Comparison of ENCODE assay signal across 21 cellular contexts in genomic region chr9:89505048-89505447, GRCh38. TPM values are rescaled to one million over a fixed set of nuclear protein-coding genes. Genes with fewer than 3 reads are reported as not detected.
DNase-seq lines count a peak whose midpoint lies in the region; ATAC-seq and TF ChIP-seq lines count a peak whose summit lies in the region.
"Had no signal": no experiment of that assay in that cellular context is flagged by ENCODE, and none has a peak within 500 bp of the region (broad histone marks: within the 10 kb centered on the region; RNA-seq: fewer than 3 reads in every experiment).

No MANE protein-coding gene starts in this region.

- peaks cover 38 to 88% (median 61%) of the 10 kb centered on the region in 4 donors for H3K4me1 Mint-ChIP-seq in CD4-positive, CD25-positive, alpha-beta regulatory T cell
- H3K4me1 Mint-ChIP-seq in activated B cell treated with CpG ODN at 0.5 μM for 24 hours (peaks cover 68% of the 10 kb centered on the region), naive B cell (peaks cover 61 to 95% (median 84%) of the 10 kb centered on the region in 3 donors)

- H3K9me3 Mint-ChIP-seq in CD4-positive, CD25-positive, alpha-beta regulatory T cell, result peaks cover 0 to 2% (median 0%) of the 10 kb centered on the region in 7 donors
- no peaks in the 10 kb centered on the region for H3K9me3 Mint-ChIP-seq in activated B cell treated with CpG ODN at 0.5 μM for 24 hours
- no peaks in the 10 kb centered on the region for H3K9me3 Mint-ChIP-seq in naive B cell
- H3K9me3 Mint-ChIP-seq: CD4-positive, alpha-beta memory T cell had no signal

- no peak overlapping the region for H3K4me3 ChIP-seq in CD4-positive, CD25-positive, alpha-beta regulatory T cell (ENCODE audit: low read depth, low read length)
- no peak overlapping the region for H3K4me3 ChIP-seq in H7 (ENCODE audit: insufficient read depth, low read depth, low read length)
- H3K4me3 ChIP-seq: BLaER1 treated with 17β-estradiol and CSF1 and Interleukin-3, amounts not matched to agents 10 nM and 100 nM; SJCRH30 had no signal

- peak overlapping the region in 2 of 3 donors; percentile 32 to 73 for H3K27ac Mint-ChIP-seq in CD4-positive, CD25-positive, alpha-beta regulatory T cell
- H3K27ac Mint-ChIP-seq in activated B cell treated with CpG ODN at 0.5 μM for 24 hours (peak overlapping the region; percentile 50), naive B cell (peak overlapping the region in 4 of 6 donors; percentile 83 to 94 (median 92))

- no peak overlapping the region for H3K4me3 Mint-ChIP-seq in CD4-positive, CD25-positive, alpha-beta regulatory T cell
- H3K4me3 Mint-ChIP-seq in activated B cell treated with CpG ODN at 0.5 μM for 24 hours (no peak overlapping the region), naive B cell (peak overlapping the region in 1 of 8 donors; percentile 21)

- intact Hi-C loops in activated B cell treated with CpG ODN at 0.5 μM for 24 hours (cut with micrococcal nuclease), result no loop called here

- no peaks in the 10 kb centered on the region for H3K36me3 Mint-ChIP-seq in CD4-positive, CD25-positive, alpha-beta regulatory T cell
- H3K36me3 Mint-ChIP-seq in activated B cell treated with CpG ODN at 0.5 μM for 24 hours (ENCODE audit: low read depth) (no peaks in the 10 kb centered on the region), naive B cell (no peaks in the 10 kb centered on the region)
- H3K36me3 Mint-ChIP-seq: CD4-positive, alpha-beta memory T cell had no signal

- no peak for TF ChIP-seq CTCF in activated B cell treated with CpG ODN at 0.5 μM for 24 hours (IDR thresholded peaks at IDR 0.05)

- H3K4me1 ChIP-seq in CD4-positive, CD25-positive, alpha-beta regulatory T cell (ENCODE audit: control insufficient read depth, insufficient read depth, low read length, poor library complexity, severe bottlenecking), result peaks cover 59% of the 10 kb centered on the region
- H3K4me1 ChIP-seq: SJCRH30 had no signal

- ATAC-seq in CD4-positive, CD25-positive, alpha-beta regulatory T cell (ENCODE audit: low read depth in 2 of 2), result no peak
- ATAC-seq in activated B cell treated with CpG ODN at 0.5 μM for 24 hours (ENCODE audit: low read depth) (no peak), naive B cell (ENCODE audit: low read depth in 2 of 2) (no peak)
- ATAC-seq: PC-3, SK-N-SH treated with all-trans-retinoic acid at 6 μM for 48 hours had no signal

- no peaks in the 10 kb centered on the region for H3K9me3 ChIP-seq in CD4-positive, CD25-positive, alpha-beta regulatory T cell (ENCODE audit: control insufficient read depth in 2 of 2, low read length in 2 of 2)
- H3K9me3 ChIP-seq: BLaER1 treated with 17β-estradiol and CSF1 and Interleukin-3, amounts not matched to agents 10 nM and 100 nM; SJCRH30 had no signal

- POLR2A ChIA-PET in activated B cell treated with CpG ODN at 0.5 μM for 24 hours (lab: Charles Lee), result no interaction called here

- no peaks in the 10 kb centered on the region for H3K27me3 Mint-ChIP-seq in CD4-positive, CD25-positive, alpha-beta regulatory T cell
- H3K27me3 Mint-ChIP-seq in activated B cell treated with CpG ODN at 0.5 μM for 24 hours, result no peaks in the 10 kb centered on the region
- H3K27me3 Mint-ChIP-seq in naive B cell, result no peaks in the 10 kb centered on the region
- H3K27me3 Mint-ChIP-seq: CD4-positive, alpha-beta memory T cell had no signal

- no peak for DNase-seq in CD4-positive, CD25-positive, alpha-beta regulatory T cell
- DNase-seq in H7 (peak; percentile 58), activated B cell treated with CpG ODN at 0.5 μM for 24 hours (no peak), naive B cell (no peak), G401 (ENCODE audit: low spot score) (no peak), dermis blood vessel endothelial cell (no peak), NCI-H1436 treated with DMSO at 0.1 percent for 48 hours (lab: John Stamatoyannopoulos, UW) (no peak), cerebellum (ENCODE audit: low spot score) (no peak)
- DNase-seq: CD4-positive, alpha-beta memory T cell; DMS79; HCEC 1CT; KBM-7; MM.1S; NCI-H1694; NCI-H2227 treated with DMSO at 0.1 percent for 48 hours; NCI-H510A; NK-92 treated with Interleukin-12 subunit alpha and Interleukin-12 subunit beta, amount 100 ng/mL, for 24 hours; PC-3; SJCRH30 had no signal

- no peaks in the 10 kb centered on the region for H3K36me3 ChIP-seq in CD4-positive, CD25-positive, alpha-beta regulatory T cell (ENCODE audit: control insufficient read depth, insufficient read depth, low read length)
- no peaks in the 10 kb centered on the region for H3K36me3 ChIP-seq in H7 (replicated peaks; ENCODE audit: control insufficient read depth, insufficient read depth, low read length)
- H3K36me3 ChIP-seq: BLaER1 treated with 17β-estradiol and CSF1 and Interleukin-3, amounts not matched to agents 10 nM and 100 nM; SJCRH30 had no signal

- CTCF ChIA-PET in activated B cell treated with CpG ODN at 0.5 μM for 24 hours (lab: Charles Lee), result interaction anchor here (0.8 kb wide), 1 partner anchor 44 kb away, joined by 3 read pairs; no protein-coding TSS in a partner anchor

- H3K27ac ChIP-seq in CD4-positive, CD25-positive, alpha-beta regulatory T cell (ENCODE audit: insufficient read depth, low read length, poor library complexity, severe bottlenecking), result no peak overlapping the region
- H3K27ac ChIP-seq: BLaER1 treated with 17β-estradiol and CSF1 and Interleukin-3, amounts not matched to agents 10 nM and 100 nM; SJCRH30 had no signal

- no peaks in the 10 kb centered on the region for H3K27me3 ChIP-seq in CD4-positive, CD25-positive, alpha-beta regulatory T cell (ENCODE audit: control insufficient read depth, insufficient read depth, low read length)
- H3K27me3 ChIP-seq in H7 (ENCODE audit: control insufficient read depth, insufficient read depth, low read length), result no peaks in the 10 kb centered on the region
- H3K27me3 ChIP-seq: BLaER1 treated with 17β-estradiol and CSF1 and Interleukin-3, amounts not matched to agents 10 nM and 100 nM had no signal

- in situ Hi-C loops in G401 (cut with HindIII; ENCODE audit: low sequenced_read_pairs), result no loop called here

RNA-seq across cellular contexts. Expression of gene SEMA4D, which starts 7.1 kb away (rescaled TPM):
- total RNA-seq in CD4-positive, CD25-positive, alpha-beta regulatory T cell, result 480 TPM
- polyA plus RNA-seq in CD4-positive, CD25-positive, alpha-beta regulatory T cell, result 100 to 1,000 TPM in 1 of 4 donors, 10 to 100 TPM in 3; 67.5 to 108 (median 90.2) TPM
- 17.0 and 23.6 TPM in 2 replicates for total RNA-seq in H7 (2014; rRNA removed; shearing (Covaris generic))
- total RNA-seq in activated B cell treated with CpG ODN at 0.5 μM for 24 hours (68.0 and 79.7 TPM in 2 replicates), dermis blood vessel endothelial cell (2.9 and 8.1 TPM in 2 replicates), cerebellum (18.4 TPM)
- polyA plus RNA-seq in naive B cell (ENCODE audit: low read depth in 6 of 6), result 10 to 100 TPM; 13.4 to 38.2 (median 21.5) TPM
- 2.2 and 2.3 TPM in 2 replicates for total RNA-seq in G401 (2014; rRNA removed; shearing (Covaris generic))
- total RNA-seq: SJCRH30 had no signal
